Comparison of ENCODE assay signal across 9 cellular contexts in the genomic region with DNA sequence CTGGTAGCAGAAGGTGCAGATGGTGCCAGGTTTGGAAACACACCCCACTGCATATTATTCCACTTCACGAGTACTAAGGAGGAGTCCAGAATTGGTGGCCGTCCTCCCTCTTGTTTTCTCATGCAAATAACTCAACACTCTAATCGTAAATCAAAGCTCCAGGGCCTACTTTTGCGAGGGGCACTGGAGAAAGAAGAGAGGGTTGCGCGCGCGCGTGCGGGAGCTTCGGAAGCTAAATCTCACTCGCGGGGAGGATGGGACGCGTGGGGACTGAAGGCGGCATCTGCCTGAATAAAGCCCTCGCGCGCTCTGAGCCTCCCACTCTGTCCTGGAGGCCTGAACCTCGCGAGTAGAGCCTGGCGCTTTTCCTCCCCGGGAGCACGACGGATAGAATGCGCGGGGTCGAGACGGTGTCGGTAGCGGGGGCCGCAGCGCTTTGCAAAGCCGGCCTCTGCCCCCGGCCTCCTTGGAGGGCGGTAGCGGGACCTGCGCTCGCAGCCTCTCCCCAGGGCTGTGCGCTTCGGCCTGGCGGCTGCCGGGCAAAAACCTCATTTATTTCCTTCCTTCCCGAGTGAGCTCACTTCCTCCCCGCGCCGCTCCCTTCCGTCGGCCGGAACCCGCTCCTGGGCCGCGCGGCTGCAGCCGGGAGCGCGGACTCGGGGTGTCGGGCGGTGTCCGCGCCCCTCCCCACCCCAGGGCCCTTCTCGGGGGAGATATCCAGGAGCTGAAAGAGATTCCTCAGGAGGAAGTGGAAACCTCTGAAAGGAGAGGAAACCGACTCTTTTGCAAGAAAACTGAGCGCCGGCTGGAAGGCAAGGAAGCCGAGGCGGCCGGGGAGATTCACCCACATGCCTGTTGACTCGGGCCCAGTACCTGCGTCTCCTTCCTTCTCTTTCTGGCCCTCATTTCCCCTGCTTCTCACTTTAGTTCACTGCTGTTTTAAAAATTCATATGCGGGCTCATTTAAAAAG. TPM values are rescaled to one million over a fixed set of nuclear protein-coding genes. Genes with fewer than 3 reads are reported as not detected.
DNase-seq lines count a peak whose midpoint lies in the region; ATAC-seq and TF ChIP-seq lines count a peak whose summit lies in the region.
"Had no signal": no experiment of that assay in that cellular context is flagged by ENCODE, and none has a peak within 500 bp of the region (broad histone marks: within the 10 kb centered on the region; RNA-seq: fewer than 3 reads in every experiment).

No MANE protein-coding gene starts in this region.

- H3K27ac ChIP-seq in iPS DF 6.9 (ENCODE audit: low read length), result no peak overlapping the region
- peak overlapping the region in 7 of 8 donors; percentile 32 to 70 (median 53) for H3K27ac ChIP-seq in spleen

- no peaks in the 10 kb centered on the region for H3K9me3 Mint-ChIP-seq in activated naive CD4-positive, alpha-beta T cell treated with anti-CD3 and anti-CD28 coated beads, Interleukin-2, amount 50 U/mL, for 72 hours

- H3K36me3 ChIP-seq in iPS DF 6.9 (ENCODE audit: control insufficient read depth, insufficient read depth, low read length), result no peaks in the 10 kb centered on the region
- H3K36me3 ChIP-seq in spleen, result no peaks in the 10 kb centered on the region

- H3K27me3 ChIP-seq in iPS DF 6.9 (ENCODE audit: control insufficient read depth, insufficient read depth, low read length), result peaks cover 98% of the 10 kb centered on the region
- peaks cover 8 to 100% (median 86%) of the 10 kb centered on the region in 7 donors for H3K27me3 ChIP-seq in spleen (replicated peaks in 1 of 7)

- no peak overlapping the region for H3K27ac Mint-ChIP-seq in activated naive CD4-positive, alpha-beta T cell treated with anti-CD3 and anti-CD28 coated beads, Interleukin-2, amount 50 U/mL, for 72 hours

- TF ChIP-seq CTCF in spleen (IDR thresholded peaks at IDR 0.05 in 8 of 11, conservative IDR thresholded peaks at IDR 0.05 in 3 of 11), result no peak

- WGBS in iPS DF 6.9 (ENCODE audit: insufficient coverage, insufficient read length), result no CpG with 5 or more reads among the region's 72 CpGs
- 2 to 6% (median 4%) methylated on average over 56 to 72 of the region's 72 CpGs for WGBS in spleen, 5 donors

- H3K9me3 ChIP-seq in iPS DF 6.9 (ENCODE audit: control insufficient read depth, insufficient read depth, low read length) (no peaks in the 10 kb centered on the region), spleen (peaks cover 0 to 10% (median 0%) of the 10 kb centered on the region in 8 donors)

- H3K36me3 Mint-ChIP-seq in activated naive CD4-positive, alpha-beta T cell treated with anti-CD3 and anti-CD28 coated beads, Interleukin-2, amount 50 U/mL, for 72 hours, result peaks cover 19 to 24% of the 10 kb centered on the region in 2 donors

- DNase-seq in EH (ENCODE audit: low read depth) (peak; percentile 51), iPS DF 6.9 (ENCODE audit: low read depth, low spot score) (no peak), spleen (no peak), NCI-H128 (lab: John Stamatoyannopoulos, UW; ENCODE audit: unreplicated experiment) (no peak), NCI-H187 treated with DMSO at 0.1 percent for 48 hours (lab: John Stamatoyannopoulos, UW) (no peak)
- peak in 1 of 2 donors; percentile 51 for DNase-seq in activated naive CD4-positive, alpha-beta T cell treated with anti-CD3 and anti-CD28 coated beads, Interleukin-2, amount 50 U/mL, for 72 hours (ENCODE audit: low spot score in 2 of 2)

- no peak for TF ChIP-seq POLR2A in spleen (IDR thresholded peaks at IDR 0.05)

- H3K4me3 ChIP-seq in iPS DF 6.9 (ENCODE audit: low read length) (peak overlapping the region; percentile 18; the same call in 1 of the 2 replicates), spleen (peak overlapping the region; percentile 19 to 64 (median 42))

- H3K4me1 ChIP-seq in iPS DF 6.9 (ENCODE audit: control insufficient read depth, insufficient read depth, low read length) (peaks cover 6% of the 10 kb centered on the region; the same call in 1 of the 2 replicates), spleen (peaks cover 5 to 46% (median 33%) of the 10 kb centered on the region in 6 donors)

- ATAC-seq in GM21717 (IDR thresholded peaks at IDR 0.05; ENCODE audit: unreplicated experiment) (peak; percentile 31), HG03460 (IDR thresholded peaks at IDR 0.05; ENCODE audit: unreplicated experiment) (no peak)
- ATAC-seq in activated naive CD4-positive, alpha-beta T cell treated with anti-CD3 and anti-CD28 coated beads, Interleukin-2, amount 50 U/mL, for 72 hours, result peak; percentile 37 to 74

- intact Hi-C loops in spleen (cut with DNase I; ENCODE audit: low total_unique reads), result loop anchor here (10.0 kb wide), 1 partner anchor 615 kb away; no protein-coding TSS in a partner anchor

RNA-seq across cellular contexts. Expression of gene HAND2, which starts 20.7 kb away (rescaled TPM):
- not detected for total RNA-seq in activated naive CD4-positive, alpha-beta T cell treated with anti-CD3 and anti-CD28 coated beads, Interleukin-2, amount 50 U/mL, for 72 hours
- total RNA-seq in spleen, result 1 to 10 TPM in 5 of 7 donors, under 1 TPM in 2; 0.80 to 6.3 (median 1.5) TPM
- 1 to 10 TPM in 2 of 3 donors, under 1 TPM in 1; 0.93 to 3.8 (median 2.4) TPM for polyA plus RNA-seq in spleen
- total RNA-seq: glomerular endothelial cell had no signal
